ENCODE assay signal across 8 cellular contexts in genomic region chr19:3146677-3147100, GRCh38. TPM values are rescaled to one million over a fixed set of nuclear protein-coding genes. Genes with fewer than 3 reads are reported as not detected.
A peak's percentile ranks its signal among the peaks of the same experiment; 100 is the strongest.
DNase-seq lines count a peak whose midpoint lies in the region; ATAC-seq and TF ChIP-seq lines count a peak whose summit lies in the region.

No MANE protein-coding gene starts in this region.

- H3K4me1 ChIP-seq in CD8-positive, alpha-beta T cell (ENCODE audit: insufficient read depth, low read length): no peaks in the 10 kb centered on the region
- peaks cover 5 to 55% of the 10 kb centered on the region in 2 donors for H3K4me1 ChIP-seq in left lung

- DNase-seq in CD8-positive, alpha-beta T cell: peak; percentile 45 to 85 (median 68)
- DNase-seq in SK-MEL-5 (ENCODE audit: low read depth, low spot score) (peak; percentile 32), left lung (peak in 1 of 2 donors; percentile 92), NCI-H2171 treated with DMSO at 0.1 percent for 48 hours (lab: John Stamatoyannopoulos, UW) (no peak), NCI-H146 treated with DMSO at 0.1 percent for 48 hours (lab: John Stamatoyannopoulos, UW; ENCODE audit: unreplicated experiment) (no peak)
- DNase-seq in stimulated activated naive B cell treated with anti-CD40 and anti-IgM and Interleukin-4, amounts not matched to agents 10 μg/mL and 1 μg/mL and 100 μg/mL, for 72 hours: peak; percentile 35

- peak; percentile 81 for TF ChIP-seq CTCF in CD8-positive, alpha-beta T cell (IDR thresholded peaks at IDR 0.05)
- peak; percentile 53 to 86 for TF ChIP-seq CTCF in left lung (IDR thresholded peaks at IDR 0.05)

- no peak overlapping the region for H3K27ac Mint-ChIP-seq in CD8-positive, alpha-beta T cell
- peak overlapping the region; percentile 23 for H3K27ac Mint-ChIP-seq in activated naive CD4-positive, alpha-beta T cell treated with anti-CD3 and anti-CD28 coated beads, Interleukin-2, amount 50 U/mL, for 24 hours
- peak overlapping the region; percentile 56 for H3K27ac Mint-ChIP-seq in stimulated activated naive B cell treated with anti-CD40 and anti-IgM and Interleukin-4, amounts not matched to agents 10 μg/mL and 1 μg/mL and 100 μg/mL, for 72 hours

- no peaks in the 10 kb centered on the region for H3K36me3 Mint-ChIP-seq in CD8-positive, alpha-beta T cell
- H3K36me3 Mint-ChIP-seq in activated naive CD4-positive, alpha-beta T cell treated with anti-CD3 and anti-CD28 coated beads, Interleukin-2, amount 50 U/mL, for 24 hours: no peaks in the 10 kb centered on the region
- peaks cover 0 to 3% of the 10 kb centered on the region in 2 donors for H3K36me3 Mint-ChIP-seq in stimulated activated naive B cell treated with anti-CD40 and anti-IgM and Interleukin-4, amounts not matched to agents 10 μg/mL and 1 μg/mL and 100 μg/mL, for 72 hours

- no peak overlapping the region for H3K4me3 ChIP-seq in CD8-positive, alpha-beta T cell (ENCODE audit: low read depth, low read length)
- H3K4me3 ChIP-seq in left lung: no peak overlapping the region

- no peak overlapping the region for H3K4me3 Mint-ChIP-seq in CD8-positive, alpha-beta T cell
- no peak overlapping the region for H3K4me3 Mint-ChIP-seq in activated naive CD4-positive, alpha-beta T cell treated with anti-CD3 and anti-CD28 coated beads, Interleukin-2, amount 50 U/mL, for 24 hours
- H3K4me3 Mint-ChIP-seq in stimulated activated naive B cell treated with anti-CD40 and anti-IgM and Interleukin-4, amounts not matched to agents 10 μg/mL and 1 μg/mL and 100 μg/mL, for 72 hours: peak overlapping the region; percentile 38 to 46

- CTCF ChIA-PET in CD8-positive, alpha-beta T cell (lab: Charles Lee): interaction anchor here (0.6 to 3.6 kb wide), 17 partner anchors 9 to 184 kb away, joined by 3 to 41 read pairs (median 6); partner anchors contain the start of gene TLE6

- no peaks in the 10 kb centered on the region for H3K9me3 ChIP-seq in CD8-positive, alpha-beta T cell (ENCODE audit: low read length)
- no peaks in the 10 kb centered on the region for H3K9me3 ChIP-seq in left lung

- H3K36me3 ChIP-seq in CD8-positive, alpha-beta T cell (ENCODE audit: insufficient read depth, low read length): no peaks in the 10 kb centered on the region
- H3K36me3 ChIP-seq in left lung: peaks cover 0 to 37% of the 10 kb centered on the region in 2 donors

- no peak overlapping the region for H3K27ac ChIP-seq in CD8-positive, alpha-beta T cell (ENCODE audit: low read depth, low read length)
- H3K27ac ChIP-seq in left lung: peak overlapping the region in 1 of 2 donors; percentile 76

- in situ Hi-C loops in SK-MEL-5 (cut with HindIII; ENCODE audit: low pct_unique_long_range_greater_than_20kb, low sequenced_read_pairs): no loop called here

- no peaks in the 10 kb centered on the region for H3K9me3 Mint-ChIP-seq in CD8-positive, alpha-beta T cell
- H3K9me3 Mint-ChIP-seq in activated naive CD4-positive, alpha-beta T cell treated with anti-CD3 and anti-CD28 coated beads, Interleukin-2, amount 50 U/mL, for 24 hours: no peaks in the 10 kb centered on the region
- no peaks in the 10 kb centered on the region for H3K9me3 Mint-ChIP-seq in stimulated activated naive B cell treated with anti-CD40 and anti-IgM and Interleukin-4, amounts not matched to agents 10 μg/mL and 1 μg/mL and 100 μg/mL, for 72 hours

- H3K27me3 Mint-ChIP-seq in CD8-positive, alpha-beta T cell (ENCODE audit: low read depth): no peaks in the 10 kb centered on the region
- H3K27me3 Mint-ChIP-seq in activated naive CD4-positive, alpha-beta T cell treated with anti-CD3 and anti-CD28 coated beads, Interleukin-2, amount 50 U/mL, for 24 hours: no peaks in the 10 kb centered on the region
- H3K27me3 Mint-ChIP-seq in stimulated activated naive B cell treated with anti-CD40 and anti-IgM and Interleukin-4, amounts not matched to agents 10 μg/mL and 1 μg/mL and 100 μg/mL, for 72 hours: peaks cover 6 to 16% of the 10 kb centered on the region in 2 donors

- peaks cover 6% of the 10 kb centered on the region for H3K4me1 Mint-ChIP-seq in CD8-positive, alpha-beta T cell (ENCODE audit: low read depth)
- peaks cover 8% of the 10 kb centered on the region for H3K4me1 Mint-ChIP-seq in activated naive CD4-positive, alpha-beta T cell treated with anti-CD3 and anti-CD28 coated beads, Interleukin-2, amount 50 U/mL, for 24 hours
- peaks cover 24 to 36% of the 10 kb centered on the region in 2 donors for H3K4me1 Mint-ChIP-seq in stimulated activated naive B cell treated with anti-CD40 and anti-IgM and Interleukin-4, amounts not matched to agents 10 μg/mL and 1 μg/mL and 100 μg/mL, for 72 hours

- POLR2A ChIA-PET in CD8-positive, alpha-beta T cell (lab: Charles Lee): interaction anchor here (0.7 kb wide), 1 partner anchor 306 kb away, joined by 3 read pairs; no protein-coding TSS in a partner anchor

- intact Hi-C loops in CD8-positive, alpha-beta T cell (cut with DNase I, micrococcal nuclease): loop anchor here (1.0 to 2.0 kb wide), 2 partner anchors 17 to 32 kb away; partner anchors contain the start of gene S1PR4 (in 1 of the 2)
- intact Hi-C loops in left lung (cut with DNase I): no loop called here

- ATAC-seq in CD8-positive, alpha-beta T cell: peak; percentile 77
- ATAC-seq in left lung (peak; percentile 35), GM18858 (IDR thresholded peaks at IDR 0.05; ENCODE audit: unreplicated experiment) (no peak)
- ATAC-seq in stimulated activated naive B cell treated with anti-CD40 and anti-IgM and Interleukin-4, amounts not matched to agents 10 μg/mL and 1 μg/mL and 100 μg/mL, for 72 hours (replicated peaks): peak; percentile 41

- no peaks in the 10 kb centered on the region for H3K27me3 ChIP-seq in CD8-positive, alpha-beta T cell (ENCODE audit: insufficient read depth, low read length)
- H3K27me3 ChIP-seq in left lung: no peaks in the 10 kb centered on the region

RNA-seq across cellular contexts. Expression of gene GNA15, which starts 10.9 kb away (rescaled TPM):
- 1 to 10 TPM; 6.2 to 6.7 TPM for total RNA-seq in CD8-positive, alpha-beta T cell
- not detected in 2 replicates for total RNA-seq in SK-MEL-5 (2014; rRNA removed; shearing (Covaris generic))
- not detected in 2 replicates for polyA plus RNA-seq in SK-MEL-5 (2015; cell fraction: cytosol; rRNA removed)
- not detected in 2 replicates for polyA plus RNA-seq in SK-MEL-5 (2015; cell fraction: nucleus; rRNA removed)
- 10 to 100 TPM; 17.6 to 35.9 TPM for total RNA-seq in left lung

RNA-seq across cellular contexts. Expression of gene S1PR4, which starts 31.9 kb away (rescaled TPM):
- total RNA-seq in CD8-positive, alpha-beta T cell: 10 to 100 TPM; 76.3 to 80.3 TPM
- total RNA-seq in SK-MEL-5 (2014; rRNA removed; shearing (Covaris generic)): 0.24 TPM in 1 of 2 replicates, not detected in the other
- polyA plus RNA-seq in SK-MEL-5 (2015; cell fraction: cytosol; rRNA removed): not detected in 2 replicates
- 1.2 and 2.6 TPM in 2 replicates for polyA plus RNA-seq in SK-MEL-5 (2015; cell fraction: nucleus; rRNA removed)
- total RNA-seq in left lung: 10 to 100 TPM in 1 of 2 donors, 1 to 10 TPM in 1; 9.3 to 20.8 TPM

RNA-seq across cellular contexts. Expression of gene NCLN, which starts 39.0 kb away (rescaled TPM):
- total RNA-seq in CD8-positive, alpha-beta T cell: 10 to 100 TPM; 47.3 to 55.7 TPM
- total RNA-seq in SK-MEL-5 (2014; rRNA removed; shearing (Covaris generic)): 62.2 and 65.3 TPM in 2 replicates
- polyA plus RNA-seq in SK-MEL-5 (2015; cell fraction: cytosol; rRNA removed): 130 and 162 TPM in 2 replicates
- polyA plus RNA-seq in SK-MEL-5 (2015; cell fraction: nucleus; rRNA removed): 81.2 and 134 TPM in 2 replicates
- 100 to 1,000 TPM in 1 of 2 donors, 10 to 100 TPM in 1; 67.7 to 121 TPM for total RNA-seq in left lung

RNA-seq across cellular contexts. Expression of gene GNA11, which starts 52.5 kb away (rescaled TPM):
- total RNA-seq in CD8-positive, alpha-beta T cell: 1 to 10 TPM; 2.3 to 2.6 TPM
- total RNA-seq in SK-MEL-5 (2014; rRNA removed; shearing (Covaris generic)): 22.0 and 22.7 TPM in 2 replicates
- 38.9 and 46.4 TPM in 2 replicates for polyA plus RNA-seq in SK-MEL-5 (2015; cell fraction: cytosol; rRNA removed)
- polyA plus RNA-seq in SK-MEL-5 (2015; cell fraction: nucleus; rRNA removed): 13.0 and 22.0 TPM in 2 replicates
- total RNA-seq in left lung: 10 to 100 TPM; 57.2 to 59.9 TPM

Comparison
In these comparisons a context has a peak if more than half of its experiments do, and no peak if none do; other contexts are left out.
1. DNase-seq: peak in CD8-positive, alpha-beta T cell (7 of 7), SK-MEL-5 (single experiment) and stimulated activated naive B cell treated with anti-CD40 and anti-IgM and Interleukin-4, amounts not matched to agents 10 μg/mL and 1 μg/mL and 100 μg/mL, for 72 hours (single experiment); none in NCI-H2171 treated with DMSO at 0.1 percent for 48 hours (single experiment) and NCI-H146 treated with DMSO at 0.1 percent for 48 hours (single experiment).
2. H3K4me3 Mint-ChIP-seq: peak in stimulated activated naive B cell treated with anti-CD40 and anti-IgM and Interleukin-4, amounts not matched to agents 10 μg/mL and 1 μg/mL and 100 μg/mL, for 72 hours (2 of 2); none in CD8-positive, alpha-beta T cell (single experiment) and activated naive CD4-positive, alpha-beta T cell treated with anti-CD3 and anti-CD28 coated beads, Interleukin-2, amount 50 U/mL, for 24 hours (single experiment).
3. intact Hi-C loops: an anchor here in CD8-positive, alpha-beta T cell (1.0 to 2.0 kb wide); none called in left lung.